13 cellular contexts compared by ENCODE assay signal in the genomic region with DNA sequence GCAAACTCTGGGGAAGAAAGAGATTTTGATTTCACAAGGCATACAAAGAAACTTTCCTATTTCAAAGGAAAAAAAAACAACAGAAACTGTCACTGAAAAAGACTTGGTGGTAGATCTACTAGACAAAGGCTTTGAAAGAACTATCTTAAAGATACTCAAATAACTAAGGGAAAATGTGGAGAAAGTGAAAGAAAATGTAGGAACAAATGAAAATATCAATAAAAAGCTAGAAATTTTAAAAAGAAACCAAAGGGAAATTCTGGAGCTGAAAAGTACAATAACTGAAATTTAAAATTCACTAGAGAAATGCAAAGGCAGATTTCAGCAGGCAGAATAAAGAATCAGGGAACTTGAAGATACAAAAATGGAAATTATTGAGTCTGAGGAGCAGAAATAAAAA. TPM values are rescaled to one million over a fixed set of nuclear protein-coding genes. Genes with fewer than 3 reads are reported as not detected.
DNase-seq lines count a peak whose midpoint lies in the region; TF ChIP-seq lines count a peak whose summit lies in the region.
"Had no signal": no experiment of that assay in that cellular context is flagged by ENCODE, and none has a peak within 500 bp of the region (broad histone marks: within the 10 kb centered on the region; RNA-seq: fewer than 3 reads in every experiment).

No MANE protein-coding gene starts in this region.

- peaks cover 14% of the 10 kb centered on the region for H3K4me1 ChIP-seq in ACC112 (ENCODE audit: control insufficient read depth, insufficient read depth, low read length, unreplicated experiment)
- peaks cover 6% of the 10 kb centered on the region for H3K4me1 ChIP-seq in endodermal cell (ENCODE audit: control insufficient read depth, insufficient read depth, low read length)
- H3K4me1 ChIP-seq: BE2C had no signal

- no peak for DNase-seq in HFF-Myc (ENCODE audit: extremely low read depth, low read depth)
- DNase-seq in endodermal cell: no peak
- no peak for DNase-seq in osteocyte (ENCODE audit: extremely low spot score, unreplicated experiment)
- no peak for DNase-seq in NCI-H2196 treated with DMSO at 0.1 percent for 48 hours (lab: John Stamatoyannopoulos, UW; ENCODE audit: unreplicated experiment)
- no peak for DNase-seq in putamen (ENCODE audit: low spot score)
- no peak for DNase-seq in NCI-H2029 treated with DMSO at 0.1 percent for 48 hours (lab: John Stamatoyannopoulos, UW)
- DNase-seq: BE2C; CD4-positive, alpha-beta memory T cell; DMS79 had no signal

- H3K27me3 Mint-ChIP-seq in endodermal cell (ENCODE audit: insufficient read depth) (no peaks in the 10 kb centered on the region), osteocyte (ENCODE audit: unreplicated experiment) (no peaks in the 10 kb centered on the region)

- TF ChIP-seq CTCF in HFF-Myc (IDR thresholded peaks at IDR 0.05; ENCODE audit: low read depth, low read length, missing control alignments): no peak
- TF ChIP-seq CTCF in endodermal cell (conservative IDR thresholded peaks at IDR 0.05): no peak
- no peak for TF ChIP-seq CTCF in osteocyte (IDR thresholded peaks at IDR 0.05)

- peaks cover 84% of the 10 kb centered on the region for H3K9me3 ChIP-seq in endodermal cell (ENCODE audit: control insufficient read depth, low read length)
- H3K9me3 ChIP-seq: BE2C had no signal

- H3K4me1 Mint-ChIP-seq in endodermal cell (peaks cover 9% of the 10 kb centered on the region), osteocyte (ENCODE audit: unreplicated experiment) (peaks cover 40% of the 10 kb centered on the region)

- H3K36me3 Mint-ChIP-seq in endodermal cell (ENCODE audit: low read depth): peaks cover 69% of the 10 kb centered on the region
- peaks cover 56% of the 10 kb centered on the region for H3K36me3 Mint-ChIP-seq in osteocyte (ENCODE audit: unreplicated experiment)

- H3K9me3 Mint-ChIP-seq in endodermal cell: peaks cover 74% of the 10 kb centered on the region
- H3K9me3 Mint-ChIP-seq in osteocyte (ENCODE audit: unreplicated experiment): peaks cover 38% of the 10 kb centered on the region

- H3K27me3 ChIP-seq in ACC112 (ENCODE audit: insufficient read depth, low read length) (no peaks in the 10 kb centered on the region), endodermal cell (ENCODE audit: control insufficient read depth, insufficient read depth, low read length, poor library complexity, severe bottlenecking) (no peaks in the 10 kb centered on the region)
- H3K27me3 ChIP-seq: BE2C had no signal

- no peak overlapping the region for H3K27ac Mint-ChIP-seq in endodermal cell
- peak overlapping the region; percentile 42 for H3K27ac Mint-ChIP-seq in osteocyte (ENCODE audit: unreplicated experiment)
- H3K27ac Mint-ChIP-seq: CD4-positive, alpha-beta memory T cell had no signal

- peaks cover 75% of the 10 kb centered on the region for H3K36me3 ChIP-seq in ACC112 (ENCODE audit: insufficient read depth, low read length)
- H3K36me3 ChIP-seq in endodermal cell (ENCODE audit: control insufficient read depth, insufficient read depth, low read length): peaks cover 70% of the 10 kb centered on the region
- H3K36me3 ChIP-seq: BE2C had no signal

- peak overlapping the region; percentile 23; the same call in 1 of the 2 replicates for H3K27ac ChIP-seq in ACC112 (ENCODE audit: low read depth, low read length)
- no peak overlapping the region for H3K27ac ChIP-seq in endodermal cell (ENCODE audit: low read depth, low read length)
- H3K27ac ChIP-seq: C4-2B had no signal

- H3K4me3 ChIP-seq in ACC112 (ENCODE audit: low read depth, low read length): no peak overlapping the region
- H3K4me3 ChIP-seq in HFF-Myc (replicated peaks; ENCODE audit: low read depth, low read length): 0 out of 2 replicates have a peak overlapping the region, but pooled peaks have one; percentile 21
- peak overlapping the region; percentile 82 for H3K4me3 ChIP-seq in endodermal cell (ENCODE audit: low read length)
- H3K4me3 ChIP-seq: GM12878 had no signal

- no peak overlapping the region for H3K9ac ChIP-seq in endodermal cell (ENCODE audit: extremely low read depth, low read length, poor library complexity, severe bottlenecking)

- H3K4me3 Mint-ChIP-seq in endodermal cell: no peak overlapping the region
- H3K4me3 Mint-ChIP-seq in osteocyte (ENCODE audit: unreplicated experiment): no peak overlapping the region
- H3K4me3 Mint-ChIP-seq: CD4-positive, alpha-beta memory T cell had no signal

- H3K79me2 ChIP-seq in ACC112 (ENCODE audit: control insufficient read depth, insufficient read depth, low read length, unreplicated experiment): peaks cover 98% of the 10 kb centered on the region

- no peak overlapping the region for H2AFZ ChIP-seq in ACC112 (ENCODE audit: low read length, unreplicated experiment)

RNA-seq across cellular contexts. Expression of gene COL6A2, which starts 6.2 kb away (rescaled TPM):
- 100 to 1,000 TPM; 259 to 377 TPM for total RNA-seq in endodermal cell
- 117 TPM for polyA plus RNA-seq in endodermal cell (2013, experiment 1 of 2)
- 114 TPM for polyA plus RNA-seq in endodermal cell (2013, experiment 2 of 2)
- 1,821 and 1,951 TPM in 2 replicates for total RNA-seq in osteocyte

RNA-seq across cellular contexts. Expression of gene FTCD, which starts 51.3 kb away (rescaled TPM):
- total RNA-seq in endodermal cell (1 to 10 TPM; 3.5 to 4.6 TPM), osteocyte (2.3 and 2.5 TPM in 2 replicates)
- 3.0 TPM for polyA plus RNA-seq in endodermal cell (2013, experiment 1 of 2)
- polyA plus RNA-seq in endodermal cell (2013, experiment 2 of 2): 1.0 TPM
- polyA plus RNA-seq: AG04450; CD4-positive, alpha-beta memory T cell had no signal
